Comparison of ENCODE assay signal across 9 cellular contexts in the genomic region with DNA sequence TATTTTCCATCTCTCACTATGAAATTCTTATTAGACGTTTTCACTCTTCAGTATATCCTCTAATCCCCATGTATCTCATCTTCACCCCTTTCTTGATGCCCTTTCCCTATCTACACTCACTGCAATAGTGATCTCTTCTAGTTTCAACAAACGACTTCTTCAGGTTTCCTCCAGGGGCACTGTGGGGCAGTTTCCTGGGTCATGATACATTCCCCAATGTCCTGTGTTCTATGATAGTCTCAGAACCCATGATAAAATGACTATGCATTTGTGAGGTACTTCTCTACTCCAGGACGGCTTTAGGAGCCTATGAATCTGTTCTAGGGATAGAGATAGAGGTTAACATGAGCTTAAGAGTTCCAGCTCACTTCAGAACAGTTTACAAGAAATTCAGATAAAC.
DNase-seq lines count a peak whose midpoint lies in the region; ATAC-seq and TF ChIP-seq lines count a peak whose summit lies in the region.
"Had no signal": no experiment of that assay in that cellular context is flagged by ENCODE, and none has a peak within 500 bp of the region (broad histone marks: within the 10 kb centered on the region; RNA-seq: fewer than 3 reads in every experiment).

No MANE protein-coding gene starts in this region.

- POLR2A ChIA-PET in SK-N-SH (lab: Yijun Ruan, JAX) = no interaction called here

- H3K4me1 ChIP-seq in SK-N-SH (ENCODE audit: control insufficient read depth in 1 of 2, insufficient read depth in 2 of 2, low read depth in 1 of 2, low read length in 1 of 2) = peaks cover 7 to 11% of the 10 kb centered on the region in 2 experiments
- H3K4me1 ChIP-seq: SJCRH30 had no signal

- CTCF ChIA-PET in SK-N-SH (lab: Yijun Ruan, JAX) = interaction anchor here (0.7 to 1.3 kb wide), 6 partner anchors 9 to 105 kb away, joined by 3 read pairs; no protein-coding TSS in a partner anchor

- H3F3A ChIP-seq in SK-N-SH (replicated peaks; ENCODE audit: insufficient read depth) = peaks cover 3% of the 10 kb centered on the region

- no peak overlapping the region for H3K27ac ChIP-seq in SK-N-SH (ENCODE audit: low read depth in 2 of 2, low read length in 1 of 2)
- H3K27ac ChIP-seq: SJCRH30 had no signal

- DNase-seq in Daoy (ENCODE audit: low read depth) = peak; percentile 43
- no peak for DNase-seq in SK-N-SH
- peak; percentile 64 for DNase-seq in iPS-NIHi11 (ENCODE audit: low spot score)
- no peak for DNase-seq in globus pallidus (ENCODE audit: low spot score)
- no peak for DNase-seq in Right ventricle myocardium inferior (ENCODE audit: missing footprints)
- DNase-seq in KG1 (lab: John Stamatoyannopoulos, UW) = no peak

- intact Hi-C loops in Right ventricle myocardium inferior (cut with DNase I) = no loop called here

- no peak overlapping the region for H3K4me2 ChIP-seq in SK-N-SH

- H3K36me3 ChIP-seq in SK-N-SH (replicated peaks in 1 of 2; ENCODE audit: control insufficient read depth in 1 of 2, insufficient read depth in 2 of 2, low read length in 1 of 2) = no peaks in the 10 kb centered on the region
- H3K36me3 ChIP-seq: SJCRH30 had no signal

- WGBS in SK-N-SH (ENCODE audit: low lambda C conversion rate) = 70% methylated on average over 3 of the region's 3 CpGs

- no peaks in the 10 kb centered on the region for H3K9me3 ChIP-seq in SK-N-SH
- H3K9me3 ChIP-seq: SJCRH30 had no signal

- H3K4me3 ChIP-seq in SK-N-SH (ENCODE audit: low read depth in 2 of 2, low read length in 1 of 2) = no peak overlapping the region
- H3K4me3 ChIP-seq: SJCRH30 had no signal

- TF ChIP-seq CTCF in SK-N-SH (IDR thresholded peaks at IDR 0.05) = peak; percentile 57

- H4K20me1 ChIP-seq in SK-N-SH (ENCODE audit: insufficient read depth) = no peaks in the 10 kb centered on the region

- no peak overlapping the region for H3K9ac ChIP-seq in SK-N-SH

- peak; percentile 41 for TF ChIP-seq RAD21 in SK-N-SH (IDR thresholded peaks at IDR 0.05; ENCODE audit: low read length)

- no peak overlapping the region for H2AFZ ChIP-seq in SK-N-SH (ENCODE audit: low read depth)

- H3K27me3 ChIP-seq in SK-N-SH (ENCODE audit: insufficient read depth) = no peaks in the 10 kb centered on the region
- H3K27me3 ChIP-seq: SJCRH30 had no signal

- no peak for TF ChIP-seq EP300 in SK-N-SH (IDR thresholded peaks at IDR 0.05; ENCODE audit: borderline replicate concordance in 1 of 2, low read depth in 1 of 2, low read length in 1 of 2)

- ATAC-seq in HG02759 (IDR thresholded peaks at IDR 0.05; ENCODE audit: unreplicated experiment) = peak; percentile 55
- ATAC-seq in Right ventricle myocardium inferior = no peak
- no peak for ATAC-seq in HG03039 (IDR thresholded peaks at IDR 0.05; ENCODE audit: unreplicated experiment)

- H3K79me2 ChIP-seq in SK-N-SH (ENCODE audit: insufficient read depth) = no peaks in the 10 kb centered on the region

- H3K9me2 ChIP-seq in SK-N-SH = no peaks in the 10 kb centered on the region

TF ChIP-seq in SK-N-SH, 30 proteins besides CTCF, POLR2A, EP300 and RAD21:
- TF ChIP-seq, protein P1, sequence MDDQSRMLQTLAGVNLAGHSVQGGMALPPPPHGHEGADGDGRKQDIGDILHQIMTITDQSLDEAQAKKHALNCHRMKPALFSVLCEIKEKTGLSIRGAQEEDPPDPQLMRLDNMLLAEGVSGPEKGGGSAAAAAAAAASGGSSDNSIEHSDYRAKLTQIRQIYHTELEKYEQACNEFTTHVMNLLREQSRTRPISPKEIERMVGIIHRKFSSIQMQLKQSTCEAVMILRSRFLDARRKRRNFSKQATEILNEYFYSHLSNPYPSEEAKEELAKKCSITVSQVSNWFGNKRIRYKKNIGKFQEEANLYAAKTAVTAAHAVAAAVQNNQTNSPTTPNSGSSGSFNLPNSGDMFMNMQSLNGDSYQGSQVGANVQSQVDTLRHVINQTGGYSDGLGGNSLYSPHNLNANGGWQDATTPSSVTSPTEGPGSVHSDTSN (IDR thresholded peaks at IDR 0.05) = no peak
- TF ChIP-seq POLR2AphosphoS5 (IDR thresholded peaks at IDR 0.05; ENCODE audit: low read depth, low read length) (no peak), TAF1 (IDR thresholded peaks at IDR 0.05; ENCODE audit: borderline replicate concordance, low read depth, low read length) (no peak)

Comparison
In these comparisons a context has a peak if more than half of its experiments do, and no peak if none do; other contexts are left out.
1. DNase-seq: peak in Daoy (single experiment) and iPS-NIHi11 (single experiment); none in SK-N-SH (single experiment), globus pallidus (single experiment), Right ventricle myocardium inferior (single experiment) and KG1 (single experiment).